7 cellular contexts compared by ENCODE assay signal in genomic region chr7:816300-816750, GRCh38. TPM values are rescaled to one million over a fixed set of nuclear protein-coding genes. Genes with fewer than 3 reads are reported as not detected.
DNase-seq lines count a peak whose midpoint lies in the region; ATAC-seq, FAIRE-seq and TF ChIP-seq lines count a peak whose summit lies in the region.

No MANE protein-coding gene starts in this region.

- no peak overlapping the region for H3K27ac ChIP-seq in astrocyte (ENCODE audit: low read depth, low read length)

- H3K9ac ChIP-seq in astrocyte (ENCODE audit: low read length) = peak overlapping the region; percentile 94

- no peak for FAIRE-seq in astrocyte (lab: Jason Lieb, UNC)

- no peak overlapping the region for H3K27ac Mint-ChIP-seq in astrocyte (ENCODE audit: unreplicated experiment)

- H3K4me3 ChIP-seq in astrocyte (ENCODE audit: insufficient read depth, low read depth, low read length) = peak overlapping the region; percentile 76

- H3K4me2 ChIP-seq in astrocyte (ENCODE audit: low read length) = peak overlapping the region; percentile 90

- peaks cover 43% of the 10 kb centered on the region for H4K20me1 ChIP-seq in astrocyte (ENCODE audit: insufficient read depth, low read length)

- no peaks in the 10 kb centered on the region for H3K27me3 Mint-ChIP-seq in astrocyte (ENCODE audit: low read depth, unreplicated experiment)

- TF ChIP-seq CTCF in astrocyte (IDR thresholded peaks at IDR 0.05; ENCODE audit: insufficient read depth, low read depth, low read length) = no peak

- ATAC-seq in GM18517 (IDR thresholded peaks at IDR 0.05; ENCODE audit: unreplicated experiment) (peak; percentile 52), HG03025 (IDR thresholded peaks at IDR 0.05; ENCODE audit: low FRiP score, unreplicated experiment) (peak; percentile 85), sciatic nerve (peak; percentile 94)

- peaks cover 2% of the 10 kb centered on the region for H3K36me3 Mint-ChIP-seq in astrocyte (ENCODE audit: low read depth, unreplicated experiment)

- no peaks in the 10 kb centered on the region for H3K9me3 ChIP-seq in astrocyte (ENCODE audit: insufficient read depth, low read depth, low read length)

- no peaks in the 10 kb centered on the region for H3K27me3 ChIP-seq in astrocyte (ENCODE audit: insufficient read depth, low read length)

- H2AFZ ChIP-seq in astrocyte (ENCODE audit: low read depth, low read length) = no peak overlapping the region

- no peaks in the 10 kb centered on the region for H3K36me3 ChIP-seq in astrocyte (ENCODE audit: insufficient read depth, low read length)

- H3K4me1 ChIP-seq in astrocyte (ENCODE audit: insufficient read depth, low read length) = peaks cover 23% of the 10 kb centered on the region

- H3K79me2 ChIP-seq in astrocyte (ENCODE audit: insufficient read depth, low read length) = peaks cover 46% of the 10 kb centered on the region

- H3K4me1 Mint-ChIP-seq in astrocyte (ENCODE audit: low read depth, unreplicated experiment) = peaks cover 39% of the 10 kb centered on the region

- DNase-seq in NCI-H2081 (lab: John Stamatoyannopoulos, UW) = peak; percentile 99
- peak; percentile 94 for DNase-seq in T-helper 9 cell
- DNase-seq in astrocyte (ENCODE audit: low read depth) = peak; percentile 94
- DNase-seq in hepatic stellate cell (ENCODE audit: low spot score) = peak; percentile 99
- DNase-seq in sciatic nerve (ENCODE audit: low spot score) = peak; percentile 98

- peak overlapping the region; percentile 40 for H3K4me3 Mint-ChIP-seq in astrocyte (ENCODE audit: unreplicated experiment)

- intact Hi-C loops in sciatic nerve (cut with DNase I) = no loop called here

- H3K9me3 Mint-ChIP-seq in astrocyte (ENCODE audit: unreplicated experiment) = no peaks in the 10 kb centered on the region

RNA-seq across cellular contexts. Expression of gene SUN1, which starts 16.0 kb away (rescaled TPM):
- total RNA-seq in astrocyte = 109 and 121 TPM in 2 replicates
- 207 TPM for total RNA-seq in sciatic nerve
